24 cellular contexts compared by ENCODE assay signal in genomic region chr12:49901026-49901425, GRCh38. TPM values are rescaled to one million over a fixed set of nuclear protein-coding genes. Genes with fewer than 3 reads are reported as not detected.
DNase-seq lines count a peak whose midpoint lies in the region; ATAC-seq and TF ChIP-seq lines count a peak whose summit lies in the region.
"Had no signal": no experiment of that assay in that cellular context is flagged by ENCODE, and none has a peak within 500 bp of the region (broad histone marks: within the 10 kb centered on the region; RNA-seq: fewer than 3 reads in every experiment).

No MANE protein-coding gene starts in this region.

- H3K27ac Mint-ChIP-seq in T-helper 17 cell: no peak overlapping the region
- H3K27ac Mint-ChIP-seq in neural progenitor cell: peak overlapping the region; percentile 13
- H3K27ac Mint-ChIP-seq: CD8-positive, alpha-beta T cell had no signal

- H3K9ac ChIP-seq in neural progenitor cell: no peak overlapping the region

- no peak for ATAC-seq in T-helper 17 cell
- no peak for ATAC-seq in HG03175 (IDR thresholded peaks at IDR 0.05; ENCODE audit: unreplicated experiment)
- ATAC-seq: CD8-positive, alpha-beta T cell; HCT116; SK-N-SH treated with all-trans-retinoic acid at 6 μM for 48 hours had no signal

- H3K4me1 Mint-ChIP-seq in T-helper 17 cell: peaks cover 20% of the 10 kb centered on the region
- H3K4me1 Mint-ChIP-seq in neural progenitor cell: peaks cover 22% of the 10 kb centered on the region

- DNase-seq in DMS153 (lab: John Stamatoyannopoulos, UW) (peak; percentile 11), DMS153 treated with DMSO at 0.1 percent for 48 hours (lab: John Stamatoyannopoulos, UW; ENCODE audit: unreplicated experiment) (no peak), T-helper 17 cell (no peak), neural progenitor cell (ENCODE audit: low spot score) (no peak), mesenteric fat pad (ENCODE audit: low spot score) (no peak)
- DNase-seq in central memory CD4-positive, alpha-beta T cell: no peak
- DNase-seq: ACHN; C1 segment of cervical spinal cord; CD8-positive, alpha-beta T cell; MG63; NCI-H1048; NCI-H1694; NCI-H2081; NK-92 treated with Interleukin-12 subunit alpha and Interleukin-12 subunit beta, amount 100 ng/mL, for 24 hours; Peyer's patch had no signal

- no peaks in the 10 kb centered on the region for H3K79me2 ChIP-seq in neural progenitor cell (ENCODE audit: low read depth)

- peak overlapping the region; percentile 19 for H3K4me3 Mint-ChIP-seq in T-helper 17 cell
- no peak overlapping the region for H3K4me3 Mint-ChIP-seq in neural progenitor cell
- H3K4me3 Mint-ChIP-seq: CD8-positive, alpha-beta T cell had no signal

- H3K27ac ChIP-seq in HEK293 (ENCODE audit: extremely low read depth, low read depth, low read length): no peak overlapping the region
- H3K27ac ChIP-seq in neural progenitor cell: no peak overlapping the region
- H3K27ac ChIP-seq: 22Rv1, Peyer's patch had no signal

- H3K9me3 Mint-ChIP-seq in neural progenitor cell: no peaks in the 10 kb centered on the region
- H3K9me3 Mint-ChIP-seq: CD8-positive, alpha-beta T cell had no signal

- H3K36me3 Mint-ChIP-seq in T-helper 17 cell (ENCODE audit: low read depth): peaks cover 6% of the 10 kb centered on the region
- no peaks in the 10 kb centered on the region for H3K36me3 Mint-ChIP-seq in neural progenitor cell
- H3K36me3 Mint-ChIP-seq: CD8-positive, alpha-beta T cell had no signal

- H4K20me1 ChIP-seq in neural progenitor cell (ENCODE audit: low read depth): no peaks in the 10 kb centered on the region

- no peaks in the 10 kb centered on the region for H3K9me3 ChIP-seq in HEK293 (ENCODE audit: control insufficient read depth, insufficient read depth, low read depth, low read length)
- H3K9me3 ChIP-seq in T-helper 17 cell (ENCODE audit: control insufficient read depth, low read length, poor library complexity, severe bottlenecking): no peaks in the 10 kb centered on the region
- no peaks in the 10 kb centered on the region for H3K9me3 ChIP-seq in neural progenitor cell (ENCODE audit: low read depth)
- H3K9me3 ChIP-seq: MG63, Peyer's patch had no signal

- no peaks in the 10 kb centered on the region for H3K36me3 ChIP-seq in HEK293 (ENCODE audit: control insufficient read depth in 2 of 2, insufficient read depth in 1 of 2, low read length in 2 of 2)
- H3K36me3 ChIP-seq in neural progenitor cell: no peaks in the 10 kb centered on the region
- H3K36me3 ChIP-seq: MG63, Peyer's patch had no signal

- CTCF ChIA-PET in HEK293 (lab: Yijun Ruan, JAX): interaction anchor here (0.6 to 1.7 kb wide), 2 partner anchors 32 to 138 kb away, joined by 3 to 5 read pairs; no protein-coding TSS in a partner anchor

- peaks cover 46% of the 10 kb centered on the region for H3K27me3 Mint-ChIP-seq in T-helper 17 cell
- peaks cover 5% of the 10 kb centered on the region for H3K27me3 Mint-ChIP-seq in neural progenitor cell (ENCODE audit: insufficient read depth, low read depth)

- POLR2A ChIA-PET in HEK293 (lab: Yijun Ruan, JAX): no interaction called here

- H3K27me3 ChIP-seq in neural progenitor cell: peaks cover 22% of the 10 kb centered on the region
- H3K27me3 ChIP-seq: MG63, Peyer's patch had no signal

- H3K4me3 ChIP-seq in HEK293 (ENCODE audit: low read depth, low read length) (no peak overlapping the region), neural progenitor cell (no peak overlapping the region)
- H3K4me3 ChIP-seq: MG63, Peyer's patch had no signal

- no peak overlapping the region for H2AFZ ChIP-seq in neural progenitor cell (replicated peaks)

- no peak for TF ChIP-seq CTCF in HEK293 (tag by site-specific recombination; IDR thresholded peaks at IDR 0.05)
- TF ChIP-seq CTCF in neural progenitor cell (IDR thresholded peaks at IDR 0.05): no peak

- H3F3A ChIP-seq in neural progenitor cell (ENCODE audit: low read depth): peaks cover 15% of the 10 kb centered on the region

- no peak overlapping the region for H3K4me2 ChIP-seq in neural progenitor cell

- H3K4me1 ChIP-seq in HEK293 (ENCODE audit: control insufficient read depth, insufficient read depth, low read length) (no peaks in the 10 kb centered on the region), neural progenitor cell (peaks cover 14% of the 10 kb centered on the region)

TF ChIP-seq in HEK293, 187 proteins besides CTCF, POLR2A, EP300 and RAD21:
- TF ChIP-seq ZNF548 (tag by site-specific recombination; IDR thresholded peaks at IDR 0.05): 0 out of 2 replicates have a peak, but pooled peaks have one; percentile 5
- TF ChIP-seq MZF1 (tag by site-specific recombination; IDR thresholded peaks at IDR 0.05; ENCODE audit: borderline replicate concordance): no peak
- no peak for TF ChIP-seq ZNF341 (tag by site-specific recombination; IDR thresholded peaks at IDR 0.05; ENCODE audit: low read depth)
- TF ChIP-seq KLF9 (tag by site-specific recombination; IDR thresholded peaks at IDR 0.05; ENCODE audit: low read depth): no peak
- TF ChIP-seq ZNF654 (tag by site-specific recombination; IDR thresholded peaks at IDR 0.05; ENCODE audit: low read depth): no peak

RNA-seq across cellular contexts. Expression of gene FAIM2, which starts 2.7 kb away (rescaled TPM):
- total RNA-seq in T-helper 17 cell (under 1 TPM; 0.05 to 0.68 TPM), neural progenitor cell (ENCODE audit: low replicate concordance) (0.39 and 1.2 TPM in 2 replicates), mesenteric fat pad (0.35 TPM)
- total RNA-seq: CD8-positive, alpha-beta T cell had no signal

RNA-seq across cellular contexts. Expression of gene AQP2, which starts 49.5 kb away (rescaled TPM):
- not detected for total RNA-seq in T-helper 17 cell
- not detected in 2 replicates for total RNA-seq in neural progenitor cell (ENCODE audit: low replicate concordance)
- not detected for total RNA-seq in mesenteric fat pad
- total RNA-seq: CD8-positive, alpha-beta T cell; Daoy; H1; LHCN-M2; NCI-H460; Peyer's patch had no signal

RNA-seq across cellular contexts. Expression of gene BCDIN3D, which starts 58.1 kb away (rescaled TPM):
- 1 to 10 TPM; 3.6 to 4.9 TPM for total RNA-seq in T-helper 17 cell
- total RNA-seq in neural progenitor cell (ENCODE audit: low replicate concordance): 3.8 and 5.3 TPM in 2 replicates
- 3.0 TPM for total RNA-seq in mesenteric fat pad
